Comparison of ENCODE assay signal across 9 cellular contexts in genomic region chr2:223611061-223611460, GRCh38. TPM values are rescaled to one million over a fixed set of nuclear protein-coding genes. Genes with fewer than 3 reads are reported as not detected.
"Had no signal": no experiment of that assay in that cellular context is flagged by ENCODE, and none has a peak within 500 bp of the region (broad histone marks: within the 10 kb centered on the region; RNA-seq: fewer than 3 reads in every experiment).

No MANE protein-coding gene starts in this region.

- H3K27ac Mint-ChIP-seq: H9, HFFc6 had no signal

- H2AFZ ChIP-seq: GM23248 had no signal

- DNase-seq: GM23248, GOT3, H9, HCEC 1CT, HFFc6, KG1 had no signal

- ATAC-seq: HepG2 had no signal

- H3K4me3 ChIP-seq: GM23248 had no signal

- H3K9ac ChIP-seq: GM23248 had no signal

- H3K27ac ChIP-seq: GM23248, HL-60 had no signal

- H3K9me3 Mint-ChIP-seq: H9, HFFc6 had no signal

- FAIRE-seq: H54, HepG2 had no signal

- H3K4me3 Mint-ChIP-seq: H9, HFFc6 had no signal

RNA-seq across cellular contexts. Expression of gene SCG2, which starts 8.9 kb away (rescaled TPM):
- total RNA-seq: HepG2 had no signal
- polyA plus RNA-seq: HepG2 had no signal
